Comparison of ENCODE assay signal across 8 cellular contexts in genomic region chr9:91360551-91361293, GRCh38. TPM values are rescaled to one million over a fixed set of nuclear protein-coding genes. Genes with fewer than 3 reads are reported as not detected.
DNase-seq lines count a peak whose midpoint lies in the region; ATAC-seq, FAIRE-seq and TF ChIP-seq lines count a peak whose summit lies in the region.

No MANE protein-coding gene starts in this region.

- H3K9ac ChIP-seq in HUES48 (ENCODE audit: low read depth, low read length) = peak overlapping the region; percentile 92
- peak overlapping the region; percentile 94 for H3K9ac ChIP-seq in astrocyte (ENCODE audit: low read length)

- H3K36me3 Mint-ChIP-seq in CD4-positive, alpha-beta T cell (ENCODE audit: low read depth) = peaks cover 32% of the 10 kb centered on the region
- H3K36me3 Mint-ChIP-seq in astrocyte (ENCODE audit: low read depth, unreplicated experiment) = no peaks in the 10 kb centered on the region

- no peaks in the 10 kb centered on the region for H3K27me3 ChIP-seq in CD4-positive, alpha-beta T cell (ENCODE audit: control insufficient read depth, insufficient read depth, low read length)
- H3K27me3 ChIP-seq in HUES48 (ENCODE audit: control insufficient read depth, insufficient read depth, low read length) (no peaks in the 10 kb centered on the region), astrocyte (ENCODE audit: insufficient read depth, low read length) (no peaks in the 10 kb centered on the region), kidney epithelial cell (ENCODE audit: control insufficient read depth, insufficient read depth, low read length) (no peaks in the 10 kb centered on the region)

- no peak for TF ChIP-seq CTCF in CD4-positive, alpha-beta T cell (IDR thresholded peaks at IDR 0.05)
- TF ChIP-seq CTCF in astrocyte (IDR thresholded peaks at IDR 0.05; ENCODE audit: insufficient read depth, low read depth, low read length) (no peak), kidney epithelial cell (IDR thresholded peaks at IDR 0.05; ENCODE audit: insufficient read depth, low read length, poor library complexity, severe bottlenecking) (no peak)

- H3K27ac Mint-ChIP-seq in CD4-positive, alpha-beta T cell = peak overlapping the region; percentile 91
- peak overlapping the region; percentile 70 for H3K27ac Mint-ChIP-seq in astrocyte (ENCODE audit: unreplicated experiment)

- H3K4me2 ChIP-seq in astrocyte (ENCODE audit: low read length) = peak overlapping the region; percentile 86

- H3K4me1 Mint-ChIP-seq in CD4-positive, alpha-beta T cell (ENCODE audit: low read depth) = peaks cover 57% of the 10 kb centered on the region
- peaks cover 3% of the 10 kb centered on the region for H3K4me1 Mint-ChIP-seq in astrocyte (ENCODE audit: low read depth, unreplicated experiment)

- H2AFZ ChIP-seq in astrocyte (ENCODE audit: low read depth, low read length) = peak overlapping the region; percentile 85

- H3K9me3 ChIP-seq in CD4-positive, alpha-beta T cell (ENCODE audit: control insufficient read depth, low read length) = no peaks in the 10 kb centered on the region
- H3K9me3 ChIP-seq in HUES48 (ENCODE audit: control insufficient read depth, insufficient read depth, low read length) (0 out of 2 replicates have a peak, but pooled peaks cover 6% of the 10 kb centered on the region), astrocyte (ENCODE audit: insufficient read depth, low read depth, low read length) (no peaks in the 10 kb centered on the region)

- H3K79me2 ChIP-seq in astrocyte (ENCODE audit: insufficient read depth, low read length) = peaks cover 40% of the 10 kb centered on the region

- ATAC-seq in CD4-positive, alpha-beta T cell (ENCODE audit: poor library complexity) = no peak
- ATAC-seq in GM18519 (IDR thresholded peaks at IDR 0.05; ENCODE audit: low FRiP score, unreplicated experiment) (no peak), GM21515 (IDR thresholded peaks at IDR 0.05; ENCODE audit: unreplicated experiment) (no peak), HG02884 (IDR thresholded peaks at IDR 0.05; ENCODE audit: unreplicated experiment) (no peak)

- no peak for DNase-seq in CD4-positive, alpha-beta T cell
- no peak for DNase-seq in astrocyte (ENCODE audit: low read depth)
- DNase-seq in kidney epithelial cell (ENCODE audit: low read depth) = no peak
- peak in 1 of 49 donors; percentile 8 for DNase-seq in substantia nigra (lab: John Stamatoyannopoulos, UW)

- H3K27me3 Mint-ChIP-seq in CD4-positive, alpha-beta T cell = no peaks in the 10 kb centered on the region
- H3K27me3 Mint-ChIP-seq in astrocyte (ENCODE audit: low read depth, unreplicated experiment) = no peaks in the 10 kb centered on the region

- peaks cover 7% of the 10 kb centered on the region for H4K20me1 ChIP-seq in astrocyte (ENCODE audit: insufficient read depth, low read length)

- H3K4me1 ChIP-seq in HUES48 (ENCODE audit: control insufficient read depth, insufficient read depth, low read length) = peaks cover 23% of the 10 kb centered on the region
- H3K4me1 ChIP-seq in astrocyte (ENCODE audit: insufficient read depth, low read length) = peaks cover 14% of the 10 kb centered on the region

- CTCF ChIA-PET in CD4-positive, alpha-beta T cell (lab: Charles Lee) = no interaction called here

- H3K4me3 Mint-ChIP-seq in CD4-positive, alpha-beta T cell = peak overlapping the region; percentile 99
- H3K4me3 Mint-ChIP-seq in astrocyte (ENCODE audit: unreplicated experiment) = peak overlapping the region; percentile 97

- H3K36me3 ChIP-seq in HUES48 (ENCODE audit: control insufficient read depth, insufficient read depth, low read length) (peaks cover 32% of the 10 kb centered on the region), astrocyte (ENCODE audit: insufficient read depth, low read length) (no peaks in the 10 kb centered on the region), kidney epithelial cell (ENCODE audit: control insufficient read depth, insufficient read depth, low read length) (no peaks in the 10 kb centered on the region)

- intact Hi-C loops in CD4-positive, alpha-beta T cell (cut with DNase I, micrococcal nuclease) = loop anchor here (5.0 to 10.0 kb wide), 3 partner anchors 62 to 258 kb away; partner anchors contain the start of gene NFIL3 (in 1 of the 2)

- no peaks in the 10 kb centered on the region for H3K9me3 Mint-ChIP-seq in CD4-positive, alpha-beta T cell
- peaks cover 4% of the 10 kb centered on the region for H3K9me3 Mint-ChIP-seq in astrocyte (ENCODE audit: unreplicated experiment)

- POLR2A ChIA-PET in CD4-positive, alpha-beta T cell (lab: Charles Lee) = interaction anchor here (0.6 to 1.7 kb wide), 4 partner anchors 26 to 167 kb away, joined by 3 to 9 read pairs (median 4); partner anchors contain the start of gene NFIL3

- H3K4me3 ChIP-seq in HUES48 (ENCODE audit: low read depth, low read length) = peak overlapping the region; percentile 93
- H3K4me3 ChIP-seq in astrocyte (ENCODE audit: insufficient read depth, low read depth, low read length) = peak overlapping the region; percentile 74
- H3K4me3 ChIP-seq in kidney epithelial cell (ENCODE audit: low read depth, low read length) = peak overlapping the region; percentile 99

- no peak overlapping the region for H3K27ac ChIP-seq in CD4-positive, alpha-beta T cell (ENCODE audit: low read depth, low read length)
- H3K27ac ChIP-seq in HUES48 (ENCODE audit: low read depth, low read length) (peak overlapping the region; percentile 93), astrocyte (ENCODE audit: low read depth, low read length) (peak overlapping the region; percentile 85), substantia nigra (ENCODE audit: low read depth, low read length, poor library complexity, severe bottlenecking) (peak overlapping the region; percentile 89)

- FAIRE-seq in astrocyte (lab: Jason Lieb, UNC) = no peak

RNA-seq across cellular contexts. Expression of gene AUH, which starts 1.0 kb away (rescaled TPM):
- total RNA-seq in CD4-positive, alpha-beta T cell = 10 to 100 TPM; 16.2 to 17.4 TPM
- total RNA-seq in astrocyte = 8.9 and 9.8 TPM in 2 replicates
- total RNA-seq in kidney epithelial cell = 11.3 and 16.6 TPM in 2 replicates
